21 cellular contexts compared by ENCODE assay signal in genomic region chr12:122117979-122118378, GRCh38. TPM values are rescaled to one million over a fixed set of nuclear protein-coding genes. Genes with fewer than 3 reads are reported as not detected.
DNase-seq lines count a peak whose midpoint lies in the region; ATAC-seq, FAIRE-seq and TF ChIP-seq lines count a peak whose summit lies in the region.
"Had no signal": no experiment of that assay in that cellular context is flagged by ENCODE, and none has a peak within 500 bp of the region (broad histone marks: within the 10 kb centered on the region; RNA-seq: fewer than 3 reads in every experiment).

No MANE protein-coding gene starts in this region.

- no peak overlapping the region for H3K4me3 ChIP-seq in GM23338
- H3K4me3 ChIP-seq: MG63 had no signal

- H3K9me3 Mint-ChIP-seq in GM23338: no peaks in the 10 kb centered on the region
- H3K9me3 Mint-ChIP-seq: activated CD8-positive, alpha-beta T cell treated with anti-CD3 and anti-CD28 coated beads for 36 hours; CD8-positive, alpha-beta T cell had no signal

- peaks cover 6% of the 10 kb centered on the region for H3K27me3 Mint-ChIP-seq in GM23338 (ENCODE audit: insufficient read depth, low read depth, poor library complexity)
- H3K27me3 Mint-ChIP-seq: activated CD8-positive, alpha-beta T cell treated with anti-CD3 and anti-CD28 coated beads for 36 hours had no signal

- no peaks in the 10 kb centered on the region for H3K9me2 ChIP-seq in GM23338 (ENCODE audit: insufficient read depth)

- no peak overlapping the region for H3K4me2 ChIP-seq in GM23338

- no peak overlapping the region for H3K27ac ChIP-seq in GM23338 (ENCODE audit: low read depth)
- H3K27ac ChIP-seq: parathyroid adenoma had no signal

- no peak overlapping the region; the same call in 1 of the 2 replicates for H3K27ac Mint-ChIP-seq in GM23338
- H3K27ac Mint-ChIP-seq: activated CD8-positive, alpha-beta T cell treated with anti-CD3 and anti-CD28 coated beads for 36 hours; CD8-positive, alpha-beta T cell had no signal

- TF ChIP-seq CTCF in GM23338 (conservative IDR thresholded peaks at IDR 0.05; ENCODE audit: low read depth in 2 of 2): no peak

- no peak for ATAC-seq in GM18861 (IDR thresholded peaks at IDR 0.05; ENCODE audit: unreplicated experiment)
- ATAC-seq in GM23338: no peak
- no peak for ATAC-seq in HG03565 (IDR thresholded peaks at IDR 0.05; ENCODE audit: unreplicated experiment)
- ATAC-seq: activated CD8-positive, alpha-beta T cell treated with anti-CD3 and anti-CD28 coated beads for 36 hours; CD8-positive, alpha-beta T cell had no signal

- H3K79me2 ChIP-seq in GM23338 (replicated peaks; ENCODE audit: insufficient read depth): peaks cover 9% of the 10 kb centered on the region; the same call in 1 of the 2 replicates

- peaks cover 5% of the 10 kb centered on the region; the same call in 1 of the 2 replicates for H3K4me1 ChIP-seq in GM23338 (ENCODE audit: insufficient read depth)
- H3K4me1 ChIP-seq: parathyroid adenoma had no signal

- H3K4me1 Mint-ChIP-seq in GM23338: peaks cover 2% of the 10 kb centered on the region; the same call in 1 of the 3 replicates

- no peaks in the 10 kb centered on the region for H3K36me3 ChIP-seq in GM23338 (ENCODE audit: insufficient read depth)
- H3K36me3 ChIP-seq: MG63 had no signal

- no peak overlapping the region for H2AFZ ChIP-seq in GM23338
- H2AFZ ChIP-seq: parathyroid adenoma had no signal

- no peaks in the 10 kb centered on the region for H3F3A ChIP-seq in GM23338 (replicated peaks; ENCODE audit: low read depth)

- no peaks in the 10 kb centered on the region for H3K36me3 Mint-ChIP-seq in GM23338 (ENCODE audit: low read depth)

- H4K20me1 ChIP-seq in GM23338 (replicated peaks; ENCODE audit: insufficient read depth): no peaks in the 10 kb centered on the region; the same call in none of the 2 replicates

- DNase-seq in 8988T: peak; percentile 2
- peak; percentile 63 for DNase-seq in SW480 (ENCODE audit: low spot score)
- peak; percentile 56 for DNase-seq in islet precursor cell
- peak; percentile 14 for DNase-seq in occipital lobe (lab: John Stamatoyannopoulos, UW)
- DNase-seq in GM23338 (ENCODE audit: low spot score): no peak
- DNase-seq in HTR-8/SVneo (ENCODE audit: insufficient read length, low spot score): no peak
- DNase-seq: activated CD8-positive, alpha-beta T cell treated with anti-CD3 and anti-CD28 coated beads for 36 hours; activated T-cell treated with anti-CD3 and anti-CD28 coated beads, Interleukin-2, amount 50 U/mL, for 48 hours; CD8-positive, alpha-beta T cell; DMS79 treated with DMSO at 0.1 percent for 48 hours; MG63; NCI-H1694 treated with DMSO at 0.1 percent for 48 hours; stimulated activated naive CD4-positive, alpha-beta T cell treated with Interleukin-2 at 50 U/mL for 16 hours had no signal

- no peaks in the 10 kb centered on the region for H3K27me3 ChIP-seq in GM23338 (ENCODE audit: insufficient read depth)
- H3K27me3 ChIP-seq: MG63 had no signal

- FAIRE-seq in HTR-8/SVneo (lab: Jason Lieb, UNC): no peak
- FAIRE-seq: GM18507 had no signal

- no peak overlapping the region for H3K4me3 Mint-ChIP-seq in GM23338
- H3K4me3 Mint-ChIP-seq: activated CD8-positive, alpha-beta T cell treated with anti-CD3 and anti-CD28 coated beads for 36 hours; CD8-positive, alpha-beta T cell had no signal

TF ChIP-seq in GM23338, 12 proteins besides CTCF, POLR2A, EP300 and RAD21:
- TF ChIP-seq CREB1 (CRISPR knock-in tag; IDR thresholded peaks at IDR 0.05; ENCODE audit: low read depth): no peak
- no peak for TF ChIP-seq NANOG (IDR thresholded peaks at IDR 0.05; ENCODE audit: borderline replicate concordance)
- no peak for TF ChIP-seq ZNF462 (CRISPR knock-in tag; IDR thresholded peaks at IDR 0.05)
- no peak for TF ChIP-seq ZNF114 (CRISPR knock-in tag; IDR thresholded peaks at IDR 0.05)
- TF ChIP-seq JUNB (IDR thresholded peaks at IDR 0.05; ENCODE audit: unreplicated experiment): no peak
- no peak for TF ChIP-seq ZNF331 (CRISPR knock-in tag; IDR thresholded peaks at IDR 0.05; ENCODE audit: low read depth)

RNA-seq across cellular contexts. Expression of gene MLXIP, which starts 39.4 kb away (rescaled TPM):
- 7.6 TPM for total RNA-seq in occipital lobe
- 20.5 and 23.0 TPM in 2 replicates for total RNA-seq in GM23338 (2014; rRNA removed; shearing (Covaris generic))
- 16.2 and 21.0 TPM in 2 replicates for polyA plus RNA-seq in GM23338 (2016; fragmentation: Nextera tagmentation; extraction: Ambion mirVana)

RNA-seq across cellular contexts. Expression of gene IL31, which starts 56.0 kb away (rescaled TPM):
- not detected for total RNA-seq in occipital lobe
- total RNA-seq in GM23338 (2014; rRNA removed; shearing (Covaris generic)): not detected in 2 replicates
- polyA plus RNA-seq in GM23338 (2016; fragmentation: Nextera tagmentation; extraction: Ambion mirVana): not detected in 2 replicates
- total RNA-seq: activated CD8-positive, alpha-beta T cell treated with anti-CD3 and anti-CD28 coated beads for 36 hours; CD8-positive, alpha-beta T cell; HT-29; T-helper 1 cell treated with Interleukin-12 subunit alpha and Interleukin-12 subunit beta and Interleukin-4 antibody, amounts not matched to agents 30 ng/mL and 1 ng/mL, for 36 hours; urinary bladder had no signal
- polyA plus RNA-seq: adipose tissue, urinary bladder had no signal

Comparison
In these comparisons a context has a peak if more than half of its experiments do, and no peak if none do; other contexts are left out.
1. DNase-seq: peak in 8988T (single experiment), SW480 (single experiment), islet precursor cell (single experiment) and occipital lobe (single experiment); none in GM23338 (single experiment) and HTR-8/SVneo (single experiment).